ENCODE assay signal across 21 cellular contexts in the genomic region with DNA sequence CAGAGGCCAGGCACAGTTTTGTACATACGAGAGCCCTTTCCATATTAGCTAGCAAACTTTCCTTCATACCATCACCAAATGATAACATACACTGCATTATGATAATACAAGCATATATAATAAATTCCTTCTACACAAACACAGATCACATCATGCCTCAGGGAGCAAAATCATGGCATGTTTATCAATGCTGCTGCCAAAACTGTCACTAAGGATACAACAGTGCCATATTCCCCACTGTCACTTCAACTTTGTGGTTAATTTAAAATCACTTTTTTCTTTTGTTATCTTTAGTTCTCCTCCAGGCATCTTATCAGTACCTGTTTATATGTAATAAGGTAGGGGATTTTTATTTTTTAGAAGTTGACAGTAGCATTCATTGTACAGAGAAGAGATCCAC.
"Had no signal": no experiment of that assay in that cellular context is flagged by ENCODE, and none has a peak within 500 bp of the region (broad histone marks: within the 10 kb centered on the region; RNA-seq: fewer than 3 reads in every experiment).

No MANE protein-coding gene starts in this region.

- H3K4me1 ChIP-seq: colonic mucosa, gastrocnemius medialis, gastroesophageal sphincter had no signal

- H3K4me3 Mint-ChIP-seq: dendritic cell treated with granulocyte-macrophage colony-stimulating factor and Interleukin-4, amounts not matched to agents 40 ng/mL and 50 ng/mL, for 4 days; effector memory CD8-positive, alpha-beta T cell; endodermal cell had no signal

- H3K36me3 ChIP-seq: colonic mucosa, esophagus muscularis mucosa, esophagus squamous epithelium, gastrocnemius medialis, gastroesophageal sphincter, heart left ventricle, heart right ventricle had no signal

- H3K4me3 ChIP-seq: colonic mucosa, coronary artery, dorsolateral prefrontal cortex, esophagus muscularis mucosa, esophagus squamous epithelium, gastrocnemius medialis, gastroesophageal sphincter, heart left ventricle, heart right ventricle had no signal

- H3K27ac ChIP-seq: colonic mucosa, coronary artery, dorsolateral prefrontal cortex, esophagus muscularis mucosa, esophagus squamous epithelium, gastrocnemius medialis, gastroesophageal sphincter, heart left ventricle, heart right ventricle had no signal

- H3K27me3 Mint-ChIP-seq: dendritic cell treated with granulocyte-macrophage colony-stimulating factor and Interleukin-4, amounts not matched to agents 40 ng/mL and 50 ng/mL, for 4 days had no signal

- H3K27me3 ChIP-seq: colonic mucosa, dorsolateral prefrontal cortex, esophagus muscularis mucosa, esophagus squamous epithelium, gastrocnemius medialis, gastroesophageal sphincter, heart left ventricle, heart right ventricle had no signal

- ATAC-seq: effector memory CD8-positive, alpha-beta T cell; gastrocnemius medialis; gastroesophageal sphincter had no signal

- H3K27ac Mint-ChIP-seq: dendritic cell treated with granulocyte-macrophage colony-stimulating factor and Interleukin-4, amounts not matched to agents 40 ng/mL and 50 ng/mL, for 4 days; effector memory CD8-positive, alpha-beta T cell; endodermal cell had no signal

- H3K9me3 ChIP-seq: colonic mucosa, esophagus muscularis mucosa, esophagus squamous epithelium, gastrocnemius medialis, gastroesophageal sphincter, heart left ventricle, heart right ventricle had no signal

- H3K9me3 Mint-ChIP-seq: effector memory CD8-positive, alpha-beta T cell had no signal

- DNase-seq: colonic mucosa; cortex of kidney; dermis blood vessel endothelial cell; dorsolateral prefrontal cortex; effector CD4-positive, alpha-beta T cell; effector CD8-positive, alpha-beta T cell; effector memory CD4-positive, alpha-beta T cell; effector memory CD8-positive, alpha-beta T cell; endodermal cell; erythroblast; esophagus squamous epithelium; foreskin melanocyte; gastrocnemius medialis; glutamatergic neuron; head of caudate nucleus; heart left ventricle; heart right ventricle had no signal
